In the genomic region with DNA sequence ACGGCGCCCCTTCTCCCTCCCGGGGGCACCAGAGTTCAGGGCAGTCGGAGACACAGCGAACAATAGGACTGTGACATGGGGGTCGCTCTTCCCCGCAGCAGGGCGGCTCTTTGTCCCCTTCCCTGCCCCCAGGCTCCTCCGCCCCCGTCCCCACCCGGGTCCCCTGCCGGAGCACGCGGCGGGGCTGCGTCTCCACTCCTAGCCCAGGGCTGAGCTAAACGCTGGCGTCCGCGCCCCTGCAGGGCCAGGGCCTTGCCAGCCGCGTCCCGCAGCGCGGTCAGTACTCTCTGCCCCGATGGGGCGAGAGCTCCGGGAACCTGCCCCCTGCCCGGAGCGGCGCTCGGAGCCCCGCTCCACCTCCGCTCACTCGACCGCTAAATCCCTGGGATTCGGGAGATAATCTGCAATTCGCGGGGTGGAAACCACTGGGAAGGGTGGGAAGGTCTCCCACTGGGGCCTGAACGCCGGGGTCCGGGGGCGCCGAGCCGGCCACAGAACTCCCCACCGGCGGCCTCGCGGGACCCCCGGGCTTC, we compare ENCODE assay signal across 1 cellular context.
TF ChIP-seq lines count a peak whose summit lies in the region.

No MANE protein-coding gene starts in this region.

TF ChIP-seq in HepG2, 621 proteins besides CTCF, POLR2A, EP300 and RAD21 (continued from another document and continues in another):
- TF ChIP-seq ZNF276 (CRISPR knock-in tag; IDR thresholded peaks at IDR 0.05; ENCODE audit: low read depth) = no peak
- no peak for TF ChIP-seq DMTF1 (CRISPR knock-in tag; IDR thresholded peaks at IDR 0.05)
- TF ChIP-seq ZFP37 (CRISPR knock-in tag; IDR thresholded peaks at IDR 0.05; ENCODE audit: borderline replicate concordance) = no peak
- TF ChIP-seq ZNF703 (CRISPR knock-in tag; IDR thresholded peaks at IDR 0.05; ENCODE audit: borderline replicate concordance) = no peak
- TF ChIP-seq BRCA1 (CRISPR knock-in tag; IDR thresholded peaks at IDR 0.05) = no peak
- peak; percentile 38; the same call in 1 of the 2 replicates for TF ChIP-seq MYC (CRISPR knock-in tag; IDR thresholded peaks at IDR 0.05; ENCODE audit: borderline replicate concordance)
- TF ChIP-seq, protein P1, sequence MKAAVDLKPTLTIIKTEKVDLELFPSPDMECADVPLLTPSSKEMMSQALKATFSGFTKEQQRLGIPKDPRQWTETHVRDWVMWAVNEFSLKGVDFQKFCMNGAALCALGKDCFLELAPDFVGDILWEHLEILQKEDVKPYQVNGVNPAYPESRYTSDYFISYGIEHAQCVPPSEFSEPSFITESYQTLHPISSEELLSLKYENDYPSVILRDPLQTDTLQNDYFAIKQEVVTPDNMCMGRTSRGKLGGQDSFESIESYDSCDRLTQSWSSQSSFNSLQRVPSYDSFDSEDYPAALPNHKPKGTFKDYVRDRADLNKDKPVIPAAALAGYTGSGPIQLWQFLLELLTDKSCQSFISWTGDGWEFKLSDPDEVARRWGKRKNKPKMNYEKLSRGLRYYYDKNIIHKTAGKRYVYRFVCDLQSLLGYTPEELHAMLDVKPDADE (CRISPR knock-in tag; IDR thresholded peaks at IDR 0.05) = 0 out of 2 replicates have a peak, but pooled peaks have one; percentile 43
- TF ChIP-seq ZNF747 (CRISPR knock-in tag; IDR thresholded peaks at IDR 0.05; ENCODE audit: borderline replicate concordance) = peak; percentile 29; the same call in 1 of the 2 replicates
- TF ChIP-seq, protein P2, sequence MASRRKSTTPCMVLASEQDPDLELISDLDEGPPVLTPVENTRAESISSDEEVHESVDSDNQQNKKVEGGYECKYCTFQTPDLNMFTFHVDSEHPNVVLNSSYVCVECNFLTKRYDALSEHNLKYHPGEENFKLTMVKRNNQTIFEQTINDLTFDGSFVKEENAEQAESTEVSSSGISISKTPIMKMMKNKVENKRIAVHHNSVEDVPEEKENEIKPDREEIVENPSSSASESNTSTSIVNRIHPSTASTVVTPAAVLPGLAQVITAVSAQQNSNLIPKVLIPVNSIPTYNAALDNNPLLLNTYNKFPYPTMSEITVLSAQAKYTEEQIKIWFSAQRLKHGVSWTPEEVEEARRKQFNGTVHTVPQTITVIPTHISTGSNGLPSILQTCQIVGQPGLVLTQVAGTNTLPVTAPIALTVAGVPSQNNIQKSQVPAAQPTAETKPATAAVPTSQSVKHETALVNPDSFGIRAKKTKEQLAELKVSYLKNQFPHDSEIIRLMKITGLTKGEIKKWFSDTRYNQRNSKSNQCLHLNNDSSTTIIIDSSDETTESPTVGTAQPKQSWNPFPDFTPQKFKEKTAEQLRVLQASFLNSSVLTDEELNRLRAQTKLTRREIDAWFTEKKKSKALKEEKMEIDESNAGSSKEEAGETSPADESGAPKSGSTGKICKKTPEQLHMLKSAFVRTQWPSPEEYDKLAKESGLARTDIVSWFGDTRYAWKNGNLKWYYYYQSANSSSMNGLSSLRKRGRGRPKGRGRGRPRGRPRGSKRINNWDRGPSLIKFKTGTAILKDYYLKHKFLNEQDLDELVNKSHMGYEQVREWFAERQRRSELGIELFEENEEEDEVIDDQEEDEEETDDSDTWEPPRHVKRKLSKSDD (CRISPR knock-in tag; IDR thresholded peaks at IDR 0.05; ENCODE audit: low read depth) = no peak
- TF ChIP-seq ZBTB34 (CRISPR knock-in tag; IDR thresholded peaks at IDR 0.05) = 0 out of 2 replicates have a peak, but pooled peaks have one; percentile 24
- TF ChIP-seq NFIB (CRISPR knock-in tag; IDR thresholded peaks at IDR 0.05; ENCODE audit: borderline replicate concordance) = no peak
- TF ChIP-seq ZNF776 (CRISPR knock-in tag; IDR thresholded peaks at IDR 0.05) = 0 out of 2 replicates have a peak, but pooled peaks have one; percentile 26
- TF ChIP-seq NFATC3 (CRISPR knock-in tag; IDR thresholded peaks at IDR 0.05) = no peak
- no peak for TF ChIP-seq HMG20B (CRISPR knock-in tag; conservative IDR thresholded peaks at IDR 0.05)
- no peak for TF ChIP-seq MZF1 (CRISPR knock-in tag; IDR thresholded peaks at IDR 0.05; ENCODE audit: borderline replicate concordance)
- 0 out of 2 replicates have a peak, but pooled peaks have one; percentile 40 for TF ChIP-seq ZNF317 (CRISPR knock-in tag; IDR thresholded peaks at IDR 0.05)
- TF ChIP-seq KMT2A (CRISPR knock-in tag; IDR thresholded peaks at IDR 0.05) = peak; percentile 31; the same call in 1 of the 2 replicates
- no peak for TF ChIP-seq PHF5A (CRISPR knock-in tag; IDR thresholded peaks at IDR 0.05; ENCODE audit: low read depth, unreplicated experiment)
- TF ChIP-seq ZNF512B (CRISPR knock-in tag; IDR thresholded peaks at IDR 0.05; ENCODE audit: borderline replicate concordance) = no peak
- no peak for TF ChIP-seq HES4 (CRISPR knock-in tag; IDR thresholded peaks at IDR 0.05; ENCODE audit: borderline replicate concordance)
- TF ChIP-seq ZNF784 (CRISPR knock-in tag; IDR thresholded peaks at IDR 0.05; ENCODE audit: borderline replicate concordance) = no peak; the same call in 1 of the 2 replicates
- no peak for TF ChIP-seq CEBPB (IDR thresholded peaks at IDR 0.05; ENCODE audit: borderline replicate concordance, low read depth, low read length)
- no peak for TF ChIP-seq SRF (IDR thresholded peaks at IDR 0.05; ENCODE audit: low read depth, low read length)
- TF ChIP-seq HDAC1 (CRISPR knock-in tag; IDR thresholded peaks at IDR 0.05) = peak; percentile 31; the same call in 1 of the 2 replicates
- no peak for TF ChIP-seq NFKBIZ (CRISPR knock-in tag; IDR thresholded peaks at IDR 0.05)
- TF ChIP-seq, protein P3, sequence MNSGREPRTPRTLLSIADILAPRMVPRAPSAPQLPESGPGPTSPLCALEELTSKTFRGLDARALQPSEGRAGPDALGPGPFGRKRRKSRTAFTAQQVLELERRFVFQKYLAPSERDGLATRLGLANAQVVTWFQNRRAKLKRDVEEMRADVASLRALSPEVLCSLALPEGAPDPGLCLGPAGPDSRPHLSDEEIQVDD (CRISPR knock-in tag; IDR thresholded peaks at IDR 0.05; ENCODE audit: borderline replicate concordance) = no peak
- no peak for TF ChIP-seq ZNF589 (CRISPR knock-in tag; conservative IDR thresholded peaks at IDR 0.05)
- TF ChIP-seq ZNF615 (CRISPR knock-in tag; IDR thresholded peaks at IDR 0.05; ENCODE audit: borderline replicate concordance) = no peak
- no peak for TF ChIP-seq ZNF138 (CRISPR knock-in tag; IDR thresholded peaks at IDR 0.05; ENCODE audit: low read depth)
- no peak for TF ChIP-seq SOX6 (IDR thresholded peaks at IDR 0.05)
- 0 out of 2 replicates have a peak, but pooled peaks have one; percentile 20 for TF ChIP-seq SOX6 (CRISPR knock-in tag; IDR thresholded peaks at IDR 0.05)
- TF ChIP-seq ZNF205 (CRISPR knock-in tag; IDR thresholded peaks at IDR 0.05) = no peak
- no peak for TF ChIP-seq ZNF331 (CRISPR knock-in tag; IDR thresholded peaks at IDR 0.05)
- TF ChIP-seq TAF15 (IDR thresholded peaks at IDR 0.05; ENCODE audit: low read depth, low read length, poor library complexity, severe bottlenecking) = no peak
- 0 out of 2 replicates have a peak, but pooled peaks have one; percentile 67 for TF ChIP-seq ZNF772 (CRISPR knock-in tag; IDR thresholded peaks at IDR 0.05)
- no peak for TF ChIP-seq GATA4 (IDR thresholded peaks at IDR 0.05; ENCODE audit: borderline replicate concordance, low read depth)
- TF ChIP-seq ZNF558 (CRISPR knock-in tag; IDR thresholded peaks at IDR 0.05; ENCODE audit: borderline replicate concordance) = no peak
- TF ChIP-seq KAT8 (CRISPR knock-in tag; IDR thresholded peaks at IDR 0.05) = no peak
- TF ChIP-seq ZBTB33 (CRISPR knock-in tag; IDR thresholded peaks at IDR 0.05) = no peak
- no peak for TF ChIP-seq ZNF839 (CRISPR knock-in tag; IDR thresholded peaks at IDR 0.05; ENCODE audit: borderline replicate concordance)
- TF ChIP-seq ZSCAN22 (CRISPR knock-in tag; IDR thresholded peaks at IDR 0.05) = no peak
- TF ChIP-seq ISL2 (CRISPR knock-in tag; IDR thresholded peaks at IDR 0.05) = peak; percentile 23; the same call in 1 of the 2 replicates
- no peak for TF ChIP-seq ZMYM4 (CRISPR knock-in tag; IDR thresholded peaks at IDR 0.05)
- no peak for TF ChIP-seq ZNF512 (CRISPR knock-in tag; IDR thresholded peaks at IDR 0.05)
